In the genomic region with DNA sequence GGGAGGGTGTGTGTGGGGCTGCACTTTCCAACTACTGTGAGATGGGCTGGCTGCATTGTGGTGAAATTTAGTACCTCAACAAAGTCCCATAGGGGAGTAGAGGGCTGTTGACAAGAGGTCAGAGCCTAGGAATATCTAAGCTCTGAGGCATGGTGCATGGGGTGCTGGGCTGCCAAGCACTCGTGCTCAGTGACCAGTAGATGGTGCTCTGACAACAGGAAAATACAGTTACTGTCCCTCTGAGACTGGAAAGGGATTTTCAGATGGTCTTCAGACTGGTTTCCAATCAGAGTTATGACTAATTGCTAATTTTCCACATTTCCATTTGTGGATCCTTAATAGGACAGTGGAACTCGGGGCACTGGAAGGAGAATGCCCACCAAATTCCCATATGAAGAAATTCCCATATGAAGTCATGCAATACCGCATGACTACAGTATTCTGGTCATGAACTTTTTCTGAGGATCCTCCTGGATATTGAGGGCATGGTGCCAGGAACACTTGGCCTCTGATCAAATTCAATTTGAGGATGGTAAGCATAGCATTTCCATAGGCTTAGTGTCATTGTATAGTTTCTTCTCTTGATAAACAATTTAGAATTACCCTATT, we compare ENCODE assay signal across 2 cellular contexts.
TF ChIP-seq lines count a peak whose summit lies in the region.

No MANE protein-coding gene starts in this region.

TF ChIP-seq in HEK293T, 16 proteins besides CTCF, POLR2A, EP300 and RAD21 (continued from another document):
- TF ChIP-seq HDGF (IDR thresholded peaks at IDR 0.05; ENCODE audit: borderline replicate concordance): no peak
- TF ChIP-seq L3MBTL2 (conservative IDR thresholded peaks at IDR 0.05): no peak
- TF ChIP-seq, protein P1, sequence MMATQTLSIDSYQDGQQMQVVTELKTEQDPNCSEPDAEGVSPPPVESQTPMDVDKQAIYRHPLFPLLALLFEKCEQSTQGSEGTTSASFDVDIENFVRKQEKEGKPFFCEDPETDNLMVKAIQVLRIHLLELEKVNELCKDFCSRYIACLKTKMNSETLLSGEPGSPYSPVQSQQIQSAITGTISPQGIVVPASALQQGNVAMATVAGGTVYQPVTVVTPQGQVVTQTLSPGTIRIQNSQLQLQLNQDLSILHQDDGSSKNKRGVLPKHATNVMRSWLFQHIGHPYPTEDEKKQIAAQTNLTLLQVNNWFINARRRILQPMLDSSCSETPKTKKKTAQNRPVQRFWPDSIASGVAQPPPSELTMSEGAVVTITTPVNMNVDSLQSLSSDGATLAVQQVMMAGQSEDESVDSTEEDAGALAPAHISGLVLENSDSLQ (IDR thresholded peaks at IDR 0.05): no peak
- TF ChIP-seq TARDBP (IDR thresholded peaks at IDR 0.05): no peak
- TF ChIP-seq ZNF384 (IDR thresholded peaks at IDR 0.05): no peak
- TF ChIP-seq SP1 (IDR thresholded peaks at IDR 0.05): no peak
- TF ChIP-seq NFRKB (IDR thresholded peaks at IDR 0.05): no peak
- no peak for TF ChIP-seq LEF1 (IDR thresholded peaks at IDR 0.05; ENCODE audit: borderline replicate concordance)
- TF ChIP-seq FOXM1 (IDR thresholded peaks at IDR 0.05; ENCODE audit: borderline replicate concordance): no peak
- TF ChIP-seq ELF4 (IDR thresholded peaks at IDR 0.05): no peak

TF ChIP-seq in H1, 55 proteins besides CTCF, POLR2A, EP300 and RAD21 (continued from another document):
- TF ChIP-seq TAF1 (IDR thresholded peaks at IDR 0.05; ENCODE audit: low read depth, low read length): no peak
- TF ChIP-seq, protein P2, sequence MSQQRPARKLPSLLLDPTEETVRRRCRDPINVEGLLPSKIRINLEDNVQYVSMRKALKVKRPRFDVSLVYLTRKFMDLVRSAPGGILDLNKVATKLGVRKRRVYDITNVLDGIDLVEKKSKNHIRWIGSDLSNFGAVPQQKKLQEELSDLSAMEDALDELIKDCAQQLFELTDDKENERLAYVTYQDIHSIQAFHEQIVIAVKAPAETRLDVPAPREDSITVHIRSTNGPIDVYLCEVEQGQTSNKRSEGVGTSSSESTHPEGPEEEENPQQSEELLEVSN (IDR thresholded peaks at IDR 0.05): no peak
- TF ChIP-seq, protein P3, sequence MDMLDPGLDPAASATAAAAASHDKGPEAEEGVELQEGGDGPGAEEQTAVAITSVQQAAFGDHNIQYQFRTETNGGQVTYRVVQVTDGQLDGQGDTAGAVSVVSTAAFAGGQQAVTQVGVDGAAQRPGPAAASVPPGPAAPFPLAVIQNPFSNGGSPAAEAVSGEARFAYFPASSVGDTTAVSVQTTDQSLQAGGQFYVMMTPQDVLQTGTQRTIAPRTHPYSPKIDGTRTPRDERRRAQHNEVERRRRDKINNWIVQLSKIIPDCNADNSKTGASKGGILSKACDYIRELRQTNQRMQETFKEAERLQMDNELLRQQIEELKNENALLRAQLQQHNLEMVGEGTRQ (IDR thresholded peaks at IDR 0.05; ENCODE audit: low read length): no peak
- TF ChIP-seq POLR2AphosphoS5 (IDR thresholded peaks at IDR 0.05; ENCODE audit: low read depth, low read length): no peak
